In genomic region chr1:21383785-21384401, GRCh38 we compare ENCODE assay signal across 20 cellular contexts. TPM values are rescaled to one million over a fixed set of nuclear protein-coding genes. Genes with fewer than 3 reads are reported as not detected.
DNase-seq lines count a peak whose midpoint lies in the region; ATAC-seq and TF ChIP-seq lines count a peak whose summit lies in the region.
"Had no signal": no experiment of that assay in that cellular context is flagged by ENCODE, and none has a peak within 500 bp of the region (broad histone marks: within the 10 kb centered on the region; RNA-seq: fewer than 3 reads in every experiment).

No MANE protein-coding gene starts in this region.

- no peaks in the 10 kb centered on the region for H3K9me1 ChIP-seq in IMR-90 (ENCODE audit: insufficient read depth, low read length)

- H2BK15ac ChIP-seq in IMR-90 (ENCODE audit: low read depth, low read length) = no peak overlapping the region
- no peak overlapping the region for H2BK15ac ChIP-seq in mesendoderm (replicated peaks; ENCODE audit: low read depth)

- DNase-seq in DMS79 (lab: John Stamatoyannopoulos, UW) (peak; percentile 57), IMR-90 (no peak), mesendoderm (peak; percentile 21), cerebellum (ENCODE audit: low spot score) (no peak), hepatic stellate cell (ENCODE audit: low spot score) (no peak), globus pallidus (ENCODE audit: low spot score) (no peak)
- DNase-seq in activated CD8-positive, alpha-beta T cell treated with anti-CD3 and anti-CD28 coated beads, Interleukin-2, amount 10 ng/mL, durations not matched to agents 7 days and 5 days = no peak
- DNase-seq: activated CD4-positive, alpha-beta T cell treated with anti-CD3 and anti-CD28 coated beads for 36 hours; activated gamma-delta T cell; amniotic stem cell; effector memory CD8-positive, alpha-beta T cell; foreskin fibroblast; HCEC 1CT; NCI-H1436 treated with DMSO at 0.1 percent for 48 hours; NCI-H510A had no signal

- H2AFZ ChIP-seq in IMR-90 (replicated peaks; ENCODE audit: low read length, poor library complexity) = no peak overlapping the region

- H3K56ac ChIP-seq in IMR-90 (ENCODE audit: extremely low read depth, insufficient read depth, low read length) (no peak overlapping the region), mesendoderm (ENCODE audit: low read length) (no peak overlapping the region)

- no peaks in the 10 kb centered on the region for H3K36me3 Mint-ChIP-seq in activated T-helper 17 cell treated with anti-CD3 and anti-CD28 coated beads, Interleukin-2, amount 50 U/mL, for 72 hours (ENCODE audit: low read depth)
- H3K36me3 Mint-ChIP-seq in activated CD8-positive, alpha-beta T cell treated with anti-CD3 and anti-CD28 coated beads, Interleukin-2, amount 10 ng/mL, durations not matched to agents 7 days and 5 days (ENCODE audit: low read depth) = peaks cover 3% of the 10 kb centered on the region

- H3K4me3 ChIP-seq in IMR-90 (ENCODE audit: insufficient read depth, low read depth, low read length) (no peak overlapping the region), mesendoderm (ENCODE audit: low read length) (no peak overlapping the region)
- H3K4me3 ChIP-seq: SK-N-MC had no signal

- no peak; the same call in 1 of the 2 replicates for ATAC-seq in IMR-90 (ENCODE audit: low read depth)
- ATAC-seq in activated T-helper 17 cell treated with anti-CD3 and anti-CD28 coated beads, Interleukin-2, amount 50 U/mL, for 72 hours (replicated peaks) = peak; percentile 9
- no peak for ATAC-seq in activated CD8-positive, alpha-beta T cell treated with anti-CD3 and anti-CD28 coated beads, Interleukin-2, amount 10 ng/mL, durations not matched to agents 7 days and 5 days
- ATAC-seq: activated CD4-positive, alpha-beta T cell treated with anti-CD3 and anti-CD28 coated beads for 36 hours; effector memory CD8-positive, alpha-beta T cell; left colon; Panc1 had no signal

- in situ Hi-C loops in IMR-90 (cut with MboI; ENCODE audit: low sequenced_read_pairs) = no loop called here

- H3K79me2 ChIP-seq in mesendoderm (ENCODE audit: control insufficient read depth, insufficient read depth, low read length) = no peaks in the 10 kb centered on the region

- TF ChIP-seq RAD21 in IMR-90 (IDR thresholded peaks at IDR 0.05; ENCODE audit: low read length) = no peak

- no peak overlapping the region for H3K27ac Mint-ChIP-seq in activated T-helper 17 cell treated with anti-CD3 and anti-CD28 coated beads, Interleukin-2, amount 50 U/mL, for 72 hours
- H3K27ac Mint-ChIP-seq in activated CD8-positive, alpha-beta T cell treated with anti-CD3 and anti-CD28 coated beads, Interleukin-2, amount 10 ng/mL, durations not matched to agents 7 days and 5 days = no peak overlapping the region
- H3K27ac Mint-ChIP-seq: activated CD4-positive, alpha-beta T cell treated with anti-CD3 and anti-CD28 coated beads for 36 hours; effector memory CD8-positive, alpha-beta T cell had no signal

- H3K9ac ChIP-seq in IMR-90 (ENCODE audit: low read depth, low read length) (no peak overlapping the region), mesendoderm (ENCODE audit: low read length) (no peak overlapping the region)

- H3K9me3 ChIP-seq in IMR-90 (ENCODE audit: control insufficient read depth, insufficient read depth, low read length) = peaks cover 16% of the 10 kb centered on the region
- H3K9me3 ChIP-seq: neutrophil had no signal

- peaks cover 5% of the 10 kb centered on the region for H3K9me3 Mint-ChIP-seq in activated T-helper 17 cell treated with anti-CD3 and anti-CD28 coated beads, Interleukin-2, amount 50 U/mL, for 72 hours
- H3K9me3 Mint-ChIP-seq in activated CD8-positive, alpha-beta T cell treated with anti-CD3 and anti-CD28 coated beads, Interleukin-2, amount 10 ng/mL, durations not matched to agents 7 days and 5 days (ENCODE audit: insufficient read depth) = peaks cover 4% of the 10 kb centered on the region
- H3K9me3 Mint-ChIP-seq: effector memory CD8-positive, alpha-beta T cell had no signal

- dilution Hi-C loops in IMR-90 (cut with HindIII; ENCODE audit: low sequenced_read_pairs, unreplicated experiment) = no loop called here

- no peak overlapping the region for H3K4me3 Mint-ChIP-seq in activated T-helper 17 cell treated with anti-CD3 and anti-CD28 coated beads, Interleukin-2, amount 50 U/mL, for 72 hours
- no peak overlapping the region for H3K4me3 Mint-ChIP-seq in activated CD8-positive, alpha-beta T cell treated with anti-CD3 and anti-CD28 coated beads, Interleukin-2, amount 10 ng/mL, durations not matched to agents 7 days and 5 days
- H3K4me3 Mint-ChIP-seq: activated CD4-positive, alpha-beta T cell treated with anti-CD3 and anti-CD28 coated beads for 36 hours; effector memory CD8-positive, alpha-beta T cell had no signal

- no peak overlapping the region for H3K14ac ChIP-seq in IMR-90 (replicated peaks; ENCODE audit: low read depth, low read length)

- H3K79me1 ChIP-seq in IMR-90 (ENCODE audit: low read depth in 1 of 2, low read length in 2 of 2) (no peaks in the 10 kb centered on the region), mesendoderm (ENCODE audit: low read length) (no peaks in the 10 kb centered on the region)

- WGBS in IMR-90 (ENCODE audit: extremely low coverage in 2 of 2, insufficient read length in 1 of 2), 2 experiments = 10% methylated on average over 1 of the region's 5 CpGs; no CpG with 5 or more reads in 1 of the 2 experiments
- no CpG with 5 or more reads among the region's 5 CpGs for WGBS in mesendoderm (ENCODE audit: extremely low coverage, insufficient coverage, low lambda C conversion rate)

- H3K27me3 ChIP-seq in IMR-90 (ENCODE audit: control insufficient read depth, insufficient read depth, low read length) = peaks cover 35% of the 10 kb centered on the region
- no peaks in the 10 kb centered on the region for H3K27me3 ChIP-seq in mesendoderm (ENCODE audit: insufficient read depth, low read length, poor library complexity)

- no TSS peak for BruUV-seq in IMR-90 (replicated peaks; lab: Mats Ljungman, UMichigan)

- POLR2A ChIA-PET in IMR-90 (lab: Charles Lee; ENCODE audit: unreplicated experiment) = no interaction called here
- POLR2A ChIA-PET in activated CD8-positive, alpha-beta T cell treated with anti-CD3 and anti-CD28 coated beads, Interleukin-2, amount 10 ng/mL, durations not matched to agents 7 days and 5 days (lab: Charles Lee) = no interaction called here

- no peak for TF ChIP-seq POLR2A in IMR-90 (IDR thresholded peaks at IDR 0.05; ENCODE audit: low read depth, low read length)

- H3K27me3 Mint-ChIP-seq in activated T-helper 17 cell treated with anti-CD3 and anti-CD28 coated beads, Interleukin-2, amount 50 U/mL, for 72 hours = peaks cover 15% of the 10 kb centered on the region
- H3K27me3 Mint-ChIP-seq in activated CD8-positive, alpha-beta T cell treated with anti-CD3 and anti-CD28 coated beads, Interleukin-2, amount 10 ng/mL, durations not matched to agents 7 days and 5 days (ENCODE audit: low read depth) = peaks cover 32% of the 10 kb centered on the region

- peak; percentile 18; the same call in 1 of the 2 replicates for TF ChIP-seq CTCF in IMR-90 (conservative IDR thresholded peaks at IDR 0.05; ENCODE audit: low read depth, low read length)

- H2AK9ac ChIP-seq in IMR-90 (replicated peaks; ENCODE audit: low read depth, low read length, poor library complexity) = no peak overlapping the region

- CTCF ChIA-PET in IMR-90 (lab: Yijun Ruan, JAX) = no interaction called here
- CTCF ChIA-PET in activated CD8-positive, alpha-beta T cell treated with anti-CD3 and anti-CD28 coated beads, Interleukin-2, amount 10 ng/mL, durations not matched to agents 7 days and 5 days (lab: Charles Lee) = interaction anchor here (0.9 to 1.0 kb wide), 2 partner anchors 15 to 50 kb away, joined by 3 read pairs; no protein-coding TSS in a partner anchor

- H4K8ac ChIP-seq in IMR-90 (ENCODE audit: low read depth in 2 of 2, low read length in 2 of 2) = no peak overlapping the region
- H4K8ac ChIP-seq in mesendoderm (ENCODE audit: low read depth, low read length) = no peak overlapping the region

- intact Hi-C loops in IMR-90 (cut with micrococcal nuclease) = no loop called here

- no peaks in the 10 kb centered on the region for H4K20me1 ChIP-seq in IMR-90 (ENCODE audit: insufficient read depth, low read length)

- H4K5ac ChIP-seq in IMR-90 (ENCODE audit: low read depth, low read length) = no peak overlapping the region
- no peak overlapping the region for H4K5ac ChIP-seq in mesendoderm (ENCODE audit: low read length)

- H3K27ac ChIP-seq in IMR-90 (ENCODE audit: insufficient read depth, low read length) = no peak overlapping the region
- no peak overlapping the region for H3K27ac ChIP-seq in mesendoderm (ENCODE audit: low read depth, low read length)
- H3K27ac ChIP-seq: neutrophil, SK-N-MC had no signal

- H3K18ac ChIP-seq in IMR-90 (ENCODE audit: low read depth, low read length) (no peak overlapping the region), mesendoderm (ENCODE audit: low read length) (no peak overlapping the region)

- no peaks in the 10 kb centered on the region for H3K4me1 ChIP-seq in IMR-90 (ENCODE audit: control insufficient read depth, insufficient read depth, low read length)
- H3K4me1 ChIP-seq in mesendoderm (ENCODE audit: control insufficient read depth, low read depth, low read length) = no peaks in the 10 kb centered on the region

- no peak overlapping the region for H2BK20ac ChIP-seq in IMR-90 (ENCODE audit: low read depth, low read length)

- H3K4ac ChIP-seq in IMR-90 (ENCODE audit: low read depth, low read length) (no peak overlapping the region), mesendoderm (ENCODE audit: low read depth, low read length) (no peak overlapping the region)

- H2BK5ac ChIP-seq in IMR-90 (ENCODE audit: low read depth, low read length, poor library complexity, severe bottlenecking) (no peak overlapping the region), mesendoderm (ENCODE audit: low read length) (no peak overlapping the region)

- H3K36me3 ChIP-seq in IMR-90 (ENCODE audit: control insufficient read depth, insufficient read depth, low read length) = no peaks in the 10 kb centered on the region
- no peaks in the 10 kb centered on the region for H3K36me3 ChIP-seq in mesendoderm (ENCODE audit: control insufficient read depth, insufficient read depth, low read length)
- H3K36me3 ChIP-seq: neutrophil had no signal

- H3K23ac ChIP-seq in IMR-90 (ENCODE audit: low read depth, low read length) = no peak overlapping the region
- no peak overlapping the region for H3K23ac ChIP-seq in mesendoderm (ENCODE audit: low read length)

- H3K4me2 ChIP-seq in IMR-90 (ENCODE audit: low read depth, low read length) (no peak overlapping the region), mesendoderm (ENCODE audit: low read length) (no peak overlapping the region)

- H2BK120ac ChIP-seq in IMR-90 (ENCODE audit: low read depth, low read length) (no peak overlapping the region), mesendoderm (ENCODE audit: low read depth, low read length) (no peak overlapping the region)

- no peak overlapping the region for H4K91ac ChIP-seq in IMR-90 (ENCODE audit: insufficient read depth, low read depth, low read length)

- H2AK5ac ChIP-seq in IMR-90 (ENCODE audit: low read depth, low read length) (no peak overlapping the region), mesendoderm (ENCODE audit: low read length) (no peak overlapping the region)

- peaks cover 14% of the 10 kb centered on the region for H3K4me1 Mint-ChIP-seq in activated T-helper 17 cell treated with anti-CD3 and anti-CD28 coated beads, Interleukin-2, amount 50 U/mL, for 72 hours
- peaks cover 6% of the 10 kb centered on the region for H3K4me1 Mint-ChIP-seq in activated CD8-positive, alpha-beta T cell treated with anti-CD3 and anti-CD28 coated beads, Interleukin-2, amount 10 ng/mL, durations not matched to agents 7 days and 5 days (ENCODE audit: low read depth)

RNA-seq across cellular contexts. Expression of gene NBPF3, which starts 56.0 kb away (rescaled TPM):
- total RNA-seq in IMR-90 (2012; rRNA removed) = 18.1 and 18.8 TPM in 2 replicates
- polyA plus RNA-seq in IMR-90 (2012; rRNA removed) = 6.7 and 8.7 TPM in 2 replicates
- 7.9 and 12.1 TPM in 2 replicates for polyA plus RNA-seq in IMR-90 (2012; cell fraction: cytosol; rRNA removed)
- 13.9 and 33.7 TPM in 2 replicates for polyA plus RNA-seq in IMR-90 (2012; cell fraction: nucleus; rRNA removed; ENCODE audit: low replicate concordance)
- 10 to 100 TPM in 1 of 2 donors, 1 to 10 TPM in 1; 9.9 to 10.8 TPM for total RNA-seq in activated T-helper 17 cell treated with anti-CD3 and anti-CD28 coated beads, Interleukin-2, amount 50 U/mL, for 72 hours
- polyA plus RNA-seq in mesendoderm (2013, experiment 1 of 2) = 1.3 TPM
- 1.5 TPM for polyA plus RNA-seq in mesendoderm (2013, experiment 2 of 2)
- total RNA-seq in cerebellum = 13.5 TPM
- total RNA-seq in activated CD8-positive, alpha-beta T cell treated with anti-CD3 and anti-CD28 coated beads, Interleukin-2, amount 10 ng/mL, durations not matched to agents 7 days and 5 days = 1 to 10 TPM; 5.1 to 5.7 TPM

Comparison
In these comparisons a context has a peak if more than half of its experiments do, and no peak if none do; other contexts are left out.
1. DNase-seq: peak in DMS79 (single experiment) and mesendoderm (single experiment); none in IMR-90 (single experiment), cerebellum (single experiment), hepatic stellate cell (single experiment), activated CD8-positive, alpha-beta T cell treated with anti-CD3 and anti-CD28 coated beads, Interleukin-2, amount 10 ng/mL, durations not matched to agents 7 days and 5 days (single experiment) and globus pallidus (single experiment).